16 cellular contexts compared by ENCODE assay signal in the genomic region with DNA sequence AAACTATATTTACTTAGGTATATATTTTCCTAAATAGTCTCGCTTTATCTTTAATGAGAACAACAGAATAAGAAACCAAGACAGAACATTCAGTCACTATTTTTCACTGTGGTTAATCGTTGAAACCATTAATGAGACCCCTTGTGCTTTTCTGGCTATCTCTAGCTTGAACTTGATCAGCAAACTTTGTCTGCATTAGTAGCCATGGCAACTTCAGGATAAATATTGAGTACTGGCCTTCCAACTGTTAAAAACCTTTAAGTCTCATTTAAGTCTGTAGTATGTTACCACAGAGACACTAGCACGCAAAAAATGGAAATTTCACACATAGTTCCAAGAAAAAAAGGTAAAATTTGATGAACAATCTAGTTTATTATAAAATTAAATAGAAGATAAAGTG.
DNase-seq lines count a peak whose midpoint lies in the region; ATAC-seq and TF ChIP-seq lines count a peak whose summit lies in the region.
"Had no signal": no experiment of that assay in that cellular context is flagged by ENCODE, and none has a peak within 500 bp of the region (broad histone marks: within the 10 kb centered on the region; RNA-seq: fewer than 3 reads in every experiment).

No MANE protein-coding gene starts in this region.

- H3K9me3 Mint-ChIP-seq in mesothelial cell of epicardium, result peaks cover 10% of the 10 kb centered on the region

- H4K8ac ChIP-seq in mesendoderm (ENCODE audit: low read depth, low read length), result no peak overlapping the region

- H3K56ac ChIP-seq in mesendoderm (ENCODE audit: low read length), result no peak overlapping the region

- H3K27me3 ChIP-seq in mesendoderm (ENCODE audit: insufficient read depth, low read length, poor library complexity), result no peaks in the 10 kb centered on the region
- H3K27me3 ChIP-seq: BLaER1 had no signal

- no peak overlapping the region for H3K9ac ChIP-seq in mesendoderm (ENCODE audit: low read length)
- H3K9ac ChIP-seq: BLaER1 had no signal

- H3K4ac ChIP-seq in mesendoderm (ENCODE audit: low read depth, low read length), result no peak overlapping the region

- no peak overlapping the region for H3K27ac ChIP-seq in mesendoderm (ENCODE audit: low read depth, low read length)
- H3K27ac ChIP-seq: 22Rv1, BLaER1, HL-60 had no signal

- H3K27me3 Mint-ChIP-seq in mesothelial cell of epicardium (ENCODE audit: low read depth), result no peaks in the 10 kb centered on the region
- H3K27me3 Mint-ChIP-seq: CD8-positive, alpha-beta memory T cell had no signal

- no peak overlapping the region for H2AK5ac ChIP-seq in mesendoderm (ENCODE audit: low read length)

- H3K36me3 ChIP-seq in mesendoderm (ENCODE audit: control insufficient read depth, insufficient read depth, low read length), result no peaks in the 10 kb centered on the region
- H3K36me3 ChIP-seq: BLaER1, HAP-1 had no signal

- peaks cover 2% of the 10 kb centered on the region for H3K36me3 Mint-ChIP-seq in mesothelial cell of epicardium

- no peak overlapping the region for H3K27ac Mint-ChIP-seq in mesothelial cell of epicardium
- H3K27ac Mint-ChIP-seq: CD8-positive, alpha-beta memory T cell had no signal

- DNase-seq in DMS53 (lab: John Stamatoyannopoulos, UW) (peak; percentile 1), DMS53 treated with DMSO at 0.1 percent for 48 hours (lab: John Stamatoyannopoulos, UW; ENCODE audit: unreplicated experiment) (no peak), NCI-H146 (lab: John Stamatoyannopoulos, UW) (peak; percentile 46), NCI-H69 (lab: John Stamatoyannopoulos, UW) (peak; percentile 60), mesendoderm (peak; percentile 56), mesothelial cell of epicardium (ENCODE audit: low spot score in 2 of 2, unreplicated experiment in 2 of 2) (no peak)
- DNase-seq: Caco-2; CD8-positive, alpha-beta memory T cell; DMS79 treated with DMSO at 0.1 percent for 48 hours; EL had no signal

- H3K4me3 ChIP-seq in mesendoderm (ENCODE audit: low read length), result no peak overlapping the region
- H3K4me3 ChIP-seq: BLaER1, HAP-1 had no signal

- ATAC-seq in HG03039 (IDR thresholded peaks at IDR 0.05; ENCODE audit: unreplicated experiment), result no peak
- ATAC-seq in HG02870 (IDR thresholded peaks at IDR 0.05; ENCODE audit: unreplicated experiment), result no peak

- H2BK15ac ChIP-seq in mesendoderm (replicated peaks; ENCODE audit: low read depth), result no peak overlapping the region

- H2BK120ac ChIP-seq in mesendoderm (ENCODE audit: low read depth, low read length), result no peak overlapping the region

- no peak overlapping the region for H4K5ac ChIP-seq in mesendoderm (ENCODE audit: low read length)

- no peaks in the 10 kb centered on the region for H3K79me1 ChIP-seq in mesendoderm (ENCODE audit: low read length)

- no peaks in the 10 kb centered on the region for H3K4me1 Mint-ChIP-seq in mesothelial cell of epicardium

- no CpG with 5 or more reads among the region's 3 CpGs for WGBS in mesendoderm (ENCODE audit: extremely low coverage, insufficient coverage, low lambda C conversion rate)

- no peak overlapping the region for H3K18ac ChIP-seq in mesendoderm (ENCODE audit: low read length)

- no peak overlapping the region for H2BK5ac ChIP-seq in mesendoderm (ENCODE audit: low read length)

- H3K4me3 Mint-ChIP-seq in mesothelial cell of epicardium, result no peak overlapping the region
- H3K4me3 Mint-ChIP-seq: CD8-positive, alpha-beta memory T cell had no signal

- no peak overlapping the region for H3K23ac ChIP-seq in mesendoderm (ENCODE audit: low read length)

- no peak for TF ChIP-seq CTCF in mesothelial cell of epicardium (IDR thresholded peaks at IDR 0.05; ENCODE audit: unreplicated experiment)

- no peaks in the 10 kb centered on the region for H3K79me2 ChIP-seq in mesendoderm (ENCODE audit: control insufficient read depth, insufficient read depth, low read length)

- H3K4me1 ChIP-seq in mesendoderm (ENCODE audit: control insufficient read depth, low read depth, low read length), result no peaks in the 10 kb centered on the region
- H3K4me1 ChIP-seq: BLaER1, Caco-2, HAP-1 had no signal

- no peak overlapping the region for H3K4me2 ChIP-seq in mesendoderm (ENCODE audit: low read length)
- H3K4me2 ChIP-seq: BLaER1 had no signal

Comparison
In these comparisons a context has a peak if more than half of its experiments do, and no peak if none do; other contexts are left out.
1. DNase-seq: peak in DMS53 (single experiment), NCI-H146 (single experiment), NCI-H69 (single experiment) and mesendoderm (single experiment); none in DMS53 treated with DMSO at 0.1 percent for 48 hours (single experiment) and mesothelial cell of epicardium (0 of 2).